Comparison of ENCODE assay signal across 1 cellular context in the genomic region with DNA sequence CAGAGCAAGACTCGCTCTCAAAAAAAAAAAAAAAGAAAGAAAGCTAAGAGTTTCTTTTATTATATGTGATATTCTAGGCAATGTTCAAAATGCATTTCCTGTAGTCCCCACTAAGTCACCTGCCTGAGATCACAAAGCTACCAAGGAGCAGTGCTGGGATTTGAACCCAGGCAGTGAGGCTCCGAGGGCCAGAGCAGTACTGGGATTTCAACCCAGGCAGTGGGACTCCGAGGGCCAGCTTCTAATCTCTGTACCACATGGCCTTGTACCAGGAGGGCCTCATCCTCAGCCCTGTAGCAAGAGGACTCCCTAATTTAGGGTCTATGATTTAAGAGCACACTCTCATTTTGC.
TF ChIP-seq lines count a peak whose summit lies in the region.

No MANE protein-coding gene starts in this region.

TF ChIP-seq in H1, 55 proteins besides CTCF, POLR2A, EP300 and RAD21:
- TF ChIP-seq CHD1 (IDR thresholded peaks at IDR 0.05; ENCODE audit: low read depth, low read length), result no peak
- TF ChIP-seq, protein P1, sequence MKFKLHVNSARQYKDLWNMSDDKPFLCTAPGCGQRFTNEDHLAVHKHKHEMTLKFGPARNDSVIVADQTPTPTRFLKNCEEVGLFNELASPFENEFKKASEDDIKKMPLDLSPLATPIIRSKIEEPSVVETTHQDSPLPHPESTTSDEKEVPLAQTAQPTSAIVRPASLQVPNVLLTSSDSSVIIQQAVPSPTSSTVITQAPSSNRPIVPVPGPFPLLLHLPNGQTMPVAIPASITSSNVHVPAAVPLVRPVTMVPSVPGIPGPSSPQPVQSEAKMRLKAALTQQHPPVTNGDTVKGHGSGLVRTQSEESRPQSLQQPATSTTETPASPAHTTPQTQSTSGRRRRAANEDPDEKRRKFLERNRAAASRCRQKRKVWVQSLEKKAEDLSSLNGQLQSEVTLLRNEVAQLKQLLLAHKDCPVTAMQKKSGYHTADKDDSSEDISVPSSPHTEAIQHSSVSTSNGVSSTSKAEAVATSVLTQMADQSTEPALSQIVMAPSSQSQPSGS (IDR thresholded peaks at IDR 0.05; ENCODE audit: low read length), result no peak
- no peak for TF ChIP-seq SIRT6 (IDR thresholded peaks at IDR 0.05; ENCODE audit: low read length)
- TF ChIP-seq, protein P2, sequence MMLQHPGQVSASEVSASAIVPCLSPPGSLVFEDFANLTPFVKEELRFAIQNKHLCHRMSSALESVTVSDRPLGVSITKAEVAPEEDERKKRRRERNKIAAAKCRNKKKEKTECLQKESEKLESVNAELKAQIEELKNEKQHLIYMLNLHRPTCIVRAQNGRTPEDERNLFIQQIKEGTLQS (IDR thresholded peaks at IDR 0.05; ENCODE audit: insufficient read depth, low read depth, low read length), result no peak
- TF ChIP-seq CREB1 (IDR thresholded peaks at IDR 0.05), result no peak
- no peak for TF ChIP-seq BCL11A (IDR thresholded peaks at IDR 0.05; ENCODE audit: low read depth in 2 of 2, low read length in 2 of 2)
- no peak for TF ChIP-seq SIN3A (conservative IDR thresholded peaks at IDR 0.05 in 1 of 2, IDR thresholded peaks at IDR 0.05 in 1 of 2; ENCODE audit: low read depth in 1 of 2, low read length in 2 of 2)
